7 cellular contexts compared by ENCODE assay signal in genomic region chr20:8305449-8305978, GRCh38.
DNase-seq lines count a peak whose midpoint lies in the region; ATAC-seq, FAIRE-seq and TF ChIP-seq lines count a peak whose summit lies in the region.

No MANE protein-coding gene starts in this region.

- H2AFZ ChIP-seq in HepG2 (ENCODE audit: low read length), result no peak overlapping the region

- H3K79me2 ChIP-seq in HepG2 (ENCODE audit: insufficient read depth, low read length), result peaks cover under 1% of the 10 kb centered on the region

- no peak for TF ChIP-seq POLR2A in H54 (IDR thresholded peaks at IDR 0.05; ENCODE audit: low read depth, low read length)
- no peak for TF ChIP-seq POLR2A in HepG2 (IDR thresholded peaks at IDR 0.05; ENCODE audit: insufficient read depth in 1 of 2, low read depth in 2 of 2, low read length in 2 of 2)

- no peak overlapping the region for H3K4me3 Mint-ChIP-seq in T-helper 2 cell treated with Interferon-gamma antibody and Interleukin-4, amounts not matched to agents 5 μg/mL and 100 μg/mL, for 36 hours

- FAIRE-seq in H54 (lab: Jason Lieb, UNC) (peak; percentile 78), HepG2 (lab: Jason Lieb, UNC) (peak; percentile 52)

- H4K20me1 ChIP-seq in HepG2 (ENCODE audit: insufficient read depth, low read length), result peaks cover 4% of the 10 kb centered on the region; the same call in 1 of the 2 replicates

- no peaks in the 10 kb centered on the region for H3K4me1 ChIP-seq in HepG2 (ENCODE audit: insufficient read depth, low read length)

- WGBS in HepG2 (ENCODE audit: low lambda C conversion rate), result 64% methylated on average over 11 of the region's 11 CpGs

- H3K4me3 ChIP-seq in GM12875 (ENCODE audit: low read depth, low read length), result no peak overlapping the region
- H3K4me3 ChIP-seq in brain microvascular endothelial cell (ENCODE audit: low read depth, low read length), result no peak overlapping the region
- H3K4me3 ChIP-seq in HepG2 (replicated peaks in 1 of 3; ENCODE audit: insufficient read depth in 1 of 3, low read depth in 2 of 3, low read length in 3 of 3), result no peak overlapping the region

- H3K27ac ChIP-seq in brain microvascular endothelial cell (no peak overlapping the region), HepG2 (ENCODE audit: extremely low read length, insufficient read depth, low read length) (no peak overlapping the region)

- peaks cover 7% of the 10 kb centered on the region for H3K4me1 Mint-ChIP-seq in T-helper 2 cell treated with Interferon-gamma antibody and Interleukin-4, amounts not matched to agents 5 μg/mL and 100 μg/mL, for 36 hours (ENCODE audit: low read depth)

- TF ChIP-seq EP300 in HepG2 (IDR thresholded peaks at IDR 0.05; ENCODE audit: low read depth in 2 of 2, low read length in 2 of 2) (no peak), HepG2 (CRISPR knock-in tag; IDR thresholded peaks at IDR 0.05; ENCODE audit: borderline replicate concordance) (0 out of 2 replicates have a peak, but pooled peaks have one; percentile 31)

- no peak overlapping the region for H3K9ac ChIP-seq in HepG2 (ENCODE audit: insufficient read depth, low read depth, low read length)

- H3K27me3 Mint-ChIP-seq in T-helper 2 cell treated with Interferon-gamma antibody and Interleukin-4, amounts not matched to agents 5 μg/mL and 100 μg/mL, for 36 hours (ENCODE audit: low read depth), result peaks cover 8% of the 10 kb centered on the region

- DNase-seq in H54 (ENCODE audit: insufficient read length, low spot score) (peak; percentile 6), LoVo (ENCODE audit: low spot score) (peak; percentile 10), brain microvascular endothelial cell (peak; percentile 9), HepG2 (ENCODE audit: low spot score) (peak; percentile 83)
- DNase-seq in T-helper 2 cell treated with Interferon-gamma antibody and Interleukin-4, amounts not matched to agents 5 μg/mL and 100 μg/mL, for 36 hours (ENCODE audit: low spot score), result peak; percentile 59
- peak; percentile 32 for DNase-seq in stimulated activated CD8-positive, alpha-beta memory T cell treated with anti-CD3 and anti-CD28 coated beads, Interleukin-4, amount 100 ng/mL, for 24 hours (ENCODE audit: low read depth)

- CTCF ChIA-PET in HepG2 (lab: Yijun Ruan, JAX; ENCODE audit: low intra/inter-chr PET ratio, low total read pairs), result interaction anchor here (1.0 to 2.9 kb wide), 5 partner anchors 84 to 262 kb away, joined by 3 to 23 read pairs (median 4); partner anchors contain the start of gene PLCB1

- no peaks in the 10 kb centered on the region for H3K27me3 ChIP-seq in brain microvascular endothelial cell (replicated peaks)
- no peaks in the 10 kb centered on the region for H3K27me3 ChIP-seq in HepG2 (ENCODE audit: control insufficient read depth in 1 of 2, insufficient read depth in 2 of 2, low read length in 2 of 2)

- no TSS peak for BruUV-seq in HepG2 (replicated peaks; lab: Mats Ljungman, UMichigan)

- no peak overlapping the region for H3K27ac Mint-ChIP-seq in T-helper 2 cell treated with Interferon-gamma antibody and Interleukin-4, amounts not matched to agents 5 μg/mL and 100 μg/mL, for 36 hours

- H3K36me3 ChIP-seq in brain microvascular endothelial cell (replicated peaks), result no peaks in the 10 kb centered on the region
- H3K36me3 ChIP-seq in HepG2 (replicated peaks in 1 of 2; ENCODE audit: control insufficient read depth in 1 of 2, insufficient read depth in 2 of 2, low read length in 2 of 2), result peaks cover 0 to 2% of the 10 kb centered on the region in 2 experiments; a peak in 1 of 5 replicates

- peak; percentile 97 for ATAC-seq in HepG2

- in situ Hi-C loops in brain microvascular endothelial cell (cut with HindIII; ENCODE audit: low pct_ligation_motif_present, low sequenced_read_pairs) (no loop called here), HepG2 (cut with HindIII; ENCODE audit: extremely low pct_ligation_motif_present, low pct_unique_long_range_greater_than_20kb) (loop anchor here (10.0 kb wide), 1 partner anchor 261 kb away; no protein-coding TSS in a partner anchor)

- H3K9me3 Mint-ChIP-seq in T-helper 2 cell treated with Interferon-gamma antibody and Interleukin-4, amounts not matched to agents 5 μg/mL and 100 μg/mL, for 36 hours, result no peaks in the 10 kb centered on the region

- intact Hi-C loops in HepG2 (cut with micrococcal nuclease; ENCODE audit: unreplicated experiment), result loop anchor here (1.0 to 5.0 kb wide), 5 partner anchors 9 to 173 kb away; partner anchors contain the start of gene PLCB1

- peak; percentile 87 for TF ChIP-seq RAD21 in HepG2 (CRISPR knock-in tag; IDR thresholded peaks at IDR 0.05)

- no peaks in the 10 kb centered on the region for H3K9me3 ChIP-seq in HepG2 (ENCODE audit: low read length)

- no peak overlapping the region for H3K4me2 ChIP-seq in HepG2 (ENCODE audit: low read depth, low read length)

- no peaks in the 10 kb centered on the region for H3K36me3 Mint-ChIP-seq in T-helper 2 cell treated with Interferon-gamma antibody and Interleukin-4, amounts not matched to agents 5 μg/mL and 100 μg/mL, for 36 hours (ENCODE audit: low read depth)

- TF ChIP-seq CTCF in GM12875 (IDR thresholded peaks at IDR 0.05; ENCODE audit: borderline replicate concordance, insufficient read depth, low read depth, low read length) (peak; percentile 79), brain microvascular endothelial cell (IDR thresholded peaks at IDR 0.05; ENCODE audit: low read depth, low read length, missing control alignments) (peak; percentile 84), HepG2 (CRISPR knock-in tag; IDR thresholded peaks at IDR 0.05) (peak; percentile 87)

- POLR2A ChIA-PET in HepG2 (lab: Yijun Ruan, JAX), result no interaction called here

TF ChIP-seq in HepG2, 621 proteins besides CTCF, POLR2A, EP300 and RAD21 (continues in another document):
- TF ChIP-seq NCOR1 (IDR thresholded peaks at IDR 0.05; ENCODE audit: borderline replicate concordance, low read length) (no peak), ZNF276 (CRISPR knock-in tag; IDR thresholded peaks at IDR 0.05; ENCODE audit: low read depth) (no peak), ZNF138 (CRISPR knock-in tag; IDR thresholded peaks at IDR 0.05; ENCODE audit: low read depth) (no peak), YY1 (IDR thresholded peaks at IDR 0.05; ENCODE audit: insufficient read depth, insufficient replicate concordance, low read depth, low read length) (no peak), TEAD2 (CRISPR knock-in tag; IDR thresholded peaks at IDR 0.05) (no peak), ZEB1 (IDR thresholded peaks at IDR 0.05; ENCODE audit: insufficient replicate concordance, low read depth) (peak; percentile 97), XBP1 (CRISPR knock-in tag; IDR thresholded peaks at IDR 0.05) (no peak), THYN1 (CRISPR knock-in tag; IDR thresholded peaks at IDR 0.05; ENCODE audit: borderline replicate concordance, low read depth) (0 out of 2 replicates have a peak, but pooled peaks have one; percentile 80), ZNF567 (CRISPR knock-in tag; IDR thresholded peaks at IDR 0.05; ENCODE audit: borderline replicate concordance) (0 out of 2 replicates have a peak, but pooled peaks have one; percentile 46), NBN (conservative IDR thresholded peaks at IDR 0.05) (no peak), PHF8 (CRISPR knock-in tag; IDR thresholded peaks at IDR 0.05) (0 out of 2 replicates have a peak, but pooled peaks have one; percentile 13), PAWR (CRISPR knock-in tag; IDR thresholded peaks at IDR 0.05; ENCODE audit: borderline replicate concordance) (no peak), TEF (CRISPR knock-in tag; IDR thresholded peaks at IDR 0.05) (0 out of 2 replicates have a peak, but pooled peaks have one; percentile 31)

Comparison
In these comparisons a context has a peak if more than half of its experiments do, and no peak if none do; other contexts are left out.
1. DNase-seq: peak in every context shown above with its lines; median percentile 83 in HepG2; 59 in T-helper 2 cell treated with Interferon-gamma antibody and Interleukin-4, amounts not matched to agents 5 μg/mL and 100 μg/mL, for 36 hours; 32 in stimulated activated CD8-positive, alpha-beta memory T cell treated with anti-CD3 and anti-CD28 coated beads, Interleukin-4, amount 100 ng/mL, for 24 hours; 10 in LoVo; 9 in brain microvascular endothelial cell; 6 in H54.